ENCODE assay signal across 9 cellular contexts in genomic region chr17:73231363-73231762, GRCh38. TPM values are rescaled to one million over a fixed set of nuclear protein-coding genes. Genes with fewer than 3 reads are reported as not detected.
A peak's percentile ranks its signal among the peaks of the same experiment; 100 is the strongest.
DNase-seq lines count a peak whose midpoint lies in the region; ATAC-seq and TF ChIP-seq lines count a peak whose summit lies in the region.
"Had no signal": no experiment of that assay in that cellular context is flagged by ENCODE, and none has a peak within 500 bp of the region (broad histone marks: within the 10 kb centered on the region; RNA-seq: fewer than 3 reads in every experiment).

No MANE protein-coding gene starts in this region.

- intact Hi-C loops in left ventricle myocardium inferior (cut with micrococcal nuclease) (no loop called here), sciatic nerve (cut with DNase I) (no loop called here)

- H3K4me1 ChIP-seq in BLaER1 treated with 17β-estradiol and CSF1 and Interleukin-3, amounts not matched to agents 10 nM and 100 nM: peaks cover 53 to 72% (median 64%) of the 10 kb centered on the region in 10 experiments
- H3K4me1 ChIP-seq in left ventricle myocardium inferior: peaks cover 80% of the 10 kb centered on the region

- no peaks in the 10 kb centered on the region for H3K27me3 ChIP-seq in BLaER1 treated with 17β-estradiol and CSF1 and Interleukin-3, amounts not matched to agents 10 nM and 100 nM
- no peaks in the 10 kb centered on the region for H3K27me3 ChIP-seq in left ventricle myocardium inferior (ENCODE audit: low read depth)

- peaks cover 23 to 57% (median 48%) of the 10 kb centered on the region in 11 experiments; a peak in 21 of 22 replicates for H4K20me1 ChIP-seq in BLaER1 treated with 17β-estradiol and CSF1 and Interleukin-3, amounts not matched to agents 10 nM and 100 nM

- H3K4me2 ChIP-seq in BLaER1 treated with 17β-estradiol and CSF1 and Interleukin-3, amounts not matched to agents 10 nM and 100 nM: peak overlapping the region; percentile 81 to 98 (median 89)

- TF ChIP-seq CTCF in HFFc6 (IDR thresholded peaks at IDR 0.05): no peak
- no peak for TF ChIP-seq CTCF in left ventricle myocardium inferior (IDR thresholded peaks at IDR 0.05; ENCODE audit: borderline replicate concordance)

- peak overlapping the region; percentile 80 to 93 (median 90) for H3K9ac ChIP-seq in BLaER1 treated with 17β-estradiol and CSF1 and Interleukin-3, amounts not matched to agents 10 nM and 100 nM

- DNase-seq in HFFc6 (peak; percentile 11), left ventricle myocardium inferior (no peak), sciatic nerve (ENCODE audit: low spot score) (no peak), foreskin melanocyte (no peak), superior temporal gyrus (ENCODE audit: extremely low spot score) (no peak)
- DNase-seq in activated CD8-positive, alpha-beta memory T cell treated with anti-CD3 and anti-CD28 coated beads, Interleukin-2, amount 50 U/mL, for 48 hours: peak; percentile 54

- H3K9me3 ChIP-seq in BLaER1 treated with 17β-estradiol and CSF1 and Interleukin-3, amounts not matched to agents 10 nM and 100 nM (replicated peaks in 1 of 11): no peaks in the 10 kb centered on the region
- H3K9me3 ChIP-seq in left ventricle myocardium inferior (replicated peaks): no peaks in the 10 kb centered on the region

- H3K4me3 ChIP-seq in BLaER1 treated with 17β-estradiol and CSF1 and Interleukin-3, amounts not matched to agents 10 nM and 100 nM: peak overlapping the region; percentile 84 to 99 (median 96)
- H3K4me3 ChIP-seq in left ventricle myocardium inferior: peak overlapping the region; percentile 100

- no peaks in the 10 kb centered on the region; the same call in 1 of the 2 replicates for H3K27me3 Mint-ChIP-seq in HFFc6 (ENCODE audit: insufficient read depth)

- ATAC-seq in sciatic nerve (peak; percentile 1), HG03442 (IDR thresholded peaks at IDR 0.05; ENCODE audit: unreplicated experiment) (no peak)

- peaks cover 12% of the 10 kb centered on the region; the same call in 1 of the 2 replicates for H3K36me3 Mint-ChIP-seq in HFFc6 (ENCODE audit: low read depth)

- H3K9me3 Mint-ChIP-seq in HFFc6: no peaks in the 10 kb centered on the region

- peak overlapping the region; percentile 95 for H3K4me3 Mint-ChIP-seq in HFFc6

- H3K27ac Mint-ChIP-seq in HFFc6: peak overlapping the region; percentile 81

- H3K4me1 Mint-ChIP-seq in HFFc6 (ENCODE audit: low read depth): peaks cover 60% of the 10 kb centered on the region

- H3K36me3 ChIP-seq in BLaER1 treated with 17β-estradiol and CSF1 and Interleukin-3, amounts not matched to agents 10 nM and 100 nM: peaks cover 12 to 35% (median 26%) of the 10 kb centered on the region in 11 experiments
- H3K36me3 ChIP-seq in left ventricle myocardium inferior: peaks cover 21% of the 10 kb centered on the region

- peak overlapping the region; percentile 71 to 89 (median 85); a peak in 21 of 22 replicates for H3K27ac ChIP-seq in BLaER1 treated with 17β-estradiol and CSF1 and Interleukin-3, amounts not matched to agents 10 nM and 100 nM
- peak overlapping the region; percentile 93 for H3K27ac ChIP-seq in left ventricle myocardium inferior (replicated peaks)

RNA-seq across cellular contexts. Expression of gene CPSF4L, which starts 30.3 kb away (rescaled TPM):
- total RNA-seq in HFFc6 (2021; fragmentation: NEBNext Ultra II Directional; extraction: Animal tissue kit (Norgen Biotek cat#: 25700)): not detected
- total RNA-seq in left ventricle myocardium inferior (not detected), sciatic nerve (not detected)
- total RNA-seq: NCI-H460 had no signal

RNA-seq across cellular contexts. Expression of gene COG1, which starts 38.5 kb away (rescaled TPM):
- 10 to 100 TPM; 47.3 to 59.0 (median 55.8) TPM for total RNA-seq in HFFc6 (2021; fragmentation: NEBNext Ultra II Directional; extraction: Animal tissue kit (Norgen Biotek cat#: 25700))
- total RNA-seq in left ventricle myocardium inferior (44.7 TPM), sciatic nerve (49.8 TPM)

Comparison
In these comparisons a context has a peak if more than half of its experiments do, and no peak if none do; other contexts are left out.
1. DNase-seq: peak in HFFc6 (single experiment) and activated CD8-positive, alpha-beta memory T cell treated with anti-CD3 and anti-CD28 coated beads, Interleukin-2, amount 50 U/mL, for 48 hours (single experiment); none in left ventricle myocardium inferior (single experiment), sciatic nerve (single experiment), foreskin melanocyte (single experiment) and superior temporal gyrus (single experiment).